Comparison of ENCODE assay signal across 14 cellular contexts in genomic region chr10:78904196-78904595, GRCh38.
"Had no signal": no experiment of that assay in that cellular context is flagged by ENCODE, and none has a peak within 500 bp of the region (broad histone marks: within the 10 kb centered on the region; RNA-seq: fewer than 3 reads in every experiment).

No MANE protein-coding gene starts in this region.

- H3K36me3 Mint-ChIP-seq: activated naive CD4-positive, alpha-beta T cell treated with anti-CD3 and anti-CD28 coated beads, Interleukin-2, amount 50 U/mL, for 72 hours; memory B cell; stimulated activated effector memory CD8-positive, alpha-beta T cell treated with anti-CD3 and anti-CD28 coated beads, Interleukin-12 subunit alpha, Interleukin-12 subunit beta, amount 100 ng/mL, for 72 hours had no signal

- H3K9me3 Mint-ChIP-seq: activated naive CD4-positive, alpha-beta T cell treated with anti-CD3 and anti-CD28 coated beads, Interleukin-2, amount 50 U/mL, for 72 hours; memory B cell; nephron; stimulated activated effector memory CD8-positive, alpha-beta T cell treated with anti-CD3 and anti-CD28 coated beads, Interleukin-12 subunit alpha, Interleukin-12 subunit beta, amount 100 ng/mL, for 72 hours had no signal

- H3K36me3 ChIP-seq: brain microvascular endothelial cell, esophagus muscularis mucosa, SJSA1 had no signal

- H3K4me1 Mint-ChIP-seq: memory B cell; stimulated activated effector memory CD8-positive, alpha-beta T cell treated with anti-CD3 and anti-CD28 coated beads, Interleukin-12 subunit alpha, Interleukin-12 subunit beta, amount 100 ng/mL, for 72 hours had no signal

- H3K27me3 ChIP-seq: esophagus muscularis mucosa, SJSA1 had no signal

- H3K9me3 ChIP-seq: esophagus muscularis mucosa, SJSA1 had no signal

- ATAC-seq: activated naive CD4-positive, alpha-beta T cell treated with anti-CD3 and anti-CD28 coated beads, Interleukin-2, amount 50 U/mL, for 72 hours; left colon; stimulated activated effector memory CD8-positive, alpha-beta T cell treated with anti-CD3 and anti-CD28 coated beads, Interleukin-12 subunit alpha, Interleukin-12 subunit beta, amount 100 ng/mL, for 72 hours had no signal

- DNase-seq: activated effector memory CD4-positive, alpha-beta T cell treated with Interleukin-2 at 50 U/mL for 16 hours; activated T-cell treated with anti-CD3 and anti-CD28 coated beads, Interleukin-2, amount 50 U/mL, for 1 hour; brain microvascular endothelial cell; cerebellar nuclear complex; hypothalamus; left colon; substantia nigra; trophoblast cell had no signal

- H3K27ac ChIP-seq: brain microvascular endothelial cell, esophagus muscularis mucosa, SJSA1 had no signal

- H3K4me3 Mint-ChIP-seq: memory B cell; nephron; stimulated activated effector memory CD8-positive, alpha-beta T cell treated with anti-CD3 and anti-CD28 coated beads, Interleukin-12 subunit alpha, Interleukin-12 subunit beta, amount 100 ng/mL, for 72 hours had no signal

- H3K27ac Mint-ChIP-seq: memory B cell had no signal

- H3K4me3 ChIP-seq: esophagus muscularis mucosa, SJSA1 had no signal
